In the genomic region with DNA sequence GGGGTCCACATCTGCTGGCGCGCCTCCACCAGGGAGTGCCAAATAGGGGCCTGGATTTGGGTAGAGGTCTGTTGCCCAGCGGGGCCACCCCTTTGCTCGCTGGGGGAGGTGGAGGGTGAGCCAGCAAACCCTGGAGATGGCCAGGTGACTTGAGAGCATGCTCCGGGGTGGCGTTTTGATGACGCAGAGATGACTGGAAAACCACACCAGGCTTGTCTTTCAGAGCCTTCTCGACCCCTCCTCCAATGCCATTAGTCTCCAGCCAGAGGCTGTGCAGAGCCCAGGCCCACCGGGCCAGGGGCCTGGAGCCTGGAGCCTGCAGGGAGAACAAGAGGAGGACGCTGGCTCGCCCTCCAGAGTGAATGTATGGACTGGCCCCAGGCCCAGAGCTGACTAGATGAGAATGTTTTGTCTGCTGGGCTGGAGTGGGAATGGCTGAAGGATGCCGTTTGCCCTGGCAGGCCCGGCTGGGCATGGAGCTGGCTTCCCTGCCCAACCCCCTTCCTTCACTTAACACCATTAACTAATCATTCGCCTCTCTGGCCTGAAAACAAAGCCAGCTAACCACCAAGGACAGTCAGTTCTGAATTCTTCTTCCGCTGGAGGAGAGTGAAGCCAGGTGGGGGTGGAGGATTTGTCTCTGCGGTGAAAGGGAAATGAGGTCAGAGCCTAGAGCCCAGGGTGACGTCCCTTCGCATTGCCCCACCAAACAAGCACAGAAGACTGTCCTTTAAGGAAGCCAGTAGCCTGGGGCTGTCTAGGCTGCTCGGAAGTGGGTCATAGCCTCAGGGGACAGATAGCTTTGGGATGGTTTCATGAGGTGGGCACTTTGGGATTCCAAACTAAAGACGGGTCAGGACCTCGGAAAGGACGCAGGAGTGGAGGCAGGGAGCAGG, we compare ENCODE assay signal across 1 cellular context.
A peak's percentile ranks its signal among the peaks of the same experiment; 100 is the strongest.
TF ChIP-seq lines count a peak whose summit lies in the region.

No MANE protein-coding gene starts in this region.

TF ChIP-seq in HepG2, 621 proteins besides CTCF, POLR2A, EP300 and RAD21 (continued from another document and continues in another):
- TF ChIP-seq, protein P1, sequence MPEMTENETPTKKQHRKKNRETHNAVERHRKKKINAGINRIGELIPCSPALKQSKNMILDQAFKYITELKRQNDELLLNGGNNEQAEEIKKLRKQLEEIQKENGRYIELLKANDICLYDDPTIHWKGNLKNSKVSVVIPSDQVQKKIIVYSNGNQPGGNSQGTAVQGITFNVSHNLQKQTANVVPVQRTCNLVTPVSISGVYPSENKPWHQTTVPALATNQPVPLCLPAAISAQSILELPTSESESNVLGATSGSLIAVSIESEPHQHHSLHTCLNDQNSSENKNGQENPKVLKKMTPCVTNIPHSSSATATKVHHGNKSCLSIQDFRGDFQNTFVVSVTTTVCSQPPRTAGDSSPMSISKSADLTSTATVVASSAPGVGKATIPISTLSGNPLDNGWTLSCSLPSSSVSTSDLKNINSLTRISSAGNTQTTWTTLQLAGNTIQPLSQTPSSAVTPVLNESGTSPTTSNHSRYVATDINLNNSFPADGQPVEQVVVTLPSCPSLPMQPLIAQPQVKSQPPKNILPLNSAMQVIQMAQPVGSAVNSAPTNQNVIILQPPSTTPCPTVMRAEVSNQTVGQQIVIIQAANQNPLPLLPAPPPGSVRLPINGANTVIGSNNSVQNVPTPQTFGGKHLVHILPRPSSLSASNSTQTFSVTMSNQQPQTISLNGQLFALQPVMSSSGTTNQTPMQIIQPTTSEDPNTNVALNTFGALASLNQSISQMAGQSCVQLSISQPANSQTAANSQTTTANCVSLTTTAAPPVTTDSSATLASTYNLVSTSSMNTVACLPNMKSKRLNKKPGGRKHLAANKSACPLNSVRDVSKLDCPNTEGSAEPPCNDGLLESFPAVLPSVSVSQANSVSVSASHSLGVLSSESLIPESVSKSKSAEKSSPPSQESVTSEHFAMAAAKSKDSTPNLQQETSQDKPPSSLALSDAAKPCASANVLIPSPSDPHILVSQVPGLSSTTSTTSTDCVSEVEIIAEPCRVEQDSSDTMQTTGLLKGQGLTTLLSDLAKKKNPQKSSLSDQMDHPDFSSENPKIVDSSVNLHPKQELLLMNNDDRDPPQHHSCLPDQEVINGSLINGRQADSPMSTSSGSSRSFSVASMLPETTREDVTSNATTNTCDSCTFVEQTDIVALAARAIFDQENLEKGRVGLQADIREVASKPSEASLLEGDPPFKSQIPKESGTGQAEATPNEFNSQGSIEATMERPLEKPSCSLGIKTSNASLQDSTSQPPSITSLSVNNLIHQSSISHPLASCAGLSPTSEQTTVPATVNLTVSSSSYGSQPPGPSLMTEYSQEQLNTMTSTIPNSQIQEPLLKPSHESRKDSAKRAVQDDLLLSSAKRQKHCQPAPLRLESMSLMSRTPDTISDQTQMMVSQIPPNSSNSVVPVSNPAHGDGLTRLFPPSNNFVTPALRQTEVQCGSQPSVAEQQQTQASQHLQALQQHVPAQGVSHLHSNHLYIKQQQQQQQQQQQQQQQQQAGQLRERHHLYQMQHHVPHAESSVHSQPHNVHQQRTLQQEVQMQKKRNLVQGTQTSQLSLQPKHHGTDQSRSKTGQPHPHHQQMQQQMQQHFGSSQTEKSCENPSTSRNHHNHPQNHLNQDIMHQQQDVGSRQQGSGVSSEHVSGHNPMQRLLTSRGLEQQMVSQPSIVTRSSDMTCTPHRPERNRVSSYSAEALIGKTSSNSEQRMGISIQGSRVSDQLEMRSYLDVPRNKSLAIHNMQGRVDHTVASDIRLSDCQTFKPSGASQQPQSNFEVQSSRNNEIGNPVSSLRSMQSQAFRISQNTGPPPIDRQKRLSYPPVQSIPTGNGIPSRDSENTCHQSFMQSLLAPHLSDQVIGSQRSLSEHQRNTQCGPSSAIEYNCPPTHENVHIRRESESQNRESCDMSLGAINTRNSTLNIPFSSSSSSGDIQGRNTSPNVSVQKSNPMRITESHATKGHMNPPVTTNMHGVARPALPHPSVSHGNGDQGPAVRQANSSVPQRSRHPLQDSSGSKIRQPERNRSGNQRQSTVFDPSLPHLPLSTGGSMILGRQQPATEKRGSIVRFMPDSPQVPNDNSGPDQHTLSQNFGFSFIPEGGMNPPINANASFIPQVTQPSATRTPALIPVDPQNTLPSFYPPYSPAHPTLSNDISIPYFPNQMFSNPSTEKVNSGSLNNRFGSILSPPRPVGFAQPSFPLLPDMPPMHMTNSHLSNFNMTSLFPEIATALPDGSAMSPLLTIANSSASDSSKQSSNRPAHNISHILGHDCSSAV (CRISPR knock-in tag; IDR thresholded peaks at IDR 0.05; ENCODE audit: borderline replicate concordance): no peak
- TF ChIP-seq TBP (CRISPR knock-in tag; IDR thresholded peaks at IDR 0.05): no peak
- 0 out of 2 replicates have a peak, but pooled peaks have one; percentile 3 for TF ChIP-seq ERF (CRISPR knock-in tag; IDR thresholded peaks at IDR 0.05)
- TF ChIP-seq KDM5A (IDR thresholded peaks at IDR 0.05; ENCODE audit: borderline replicate concordance, low read length): no peak
- TF ChIP-seq GABPA (IDR thresholded peaks at IDR 0.05; ENCODE audit: low read depth, low read length): no peak
- TF ChIP-seq GABPA (CRISPR knock-in tag; IDR thresholded peaks at IDR 0.05; ENCODE audit: low read depth): peak; percentile 79
- no peak for TF ChIP-seq SRY (CRISPR knock-in tag; IDR thresholded peaks at IDR 0.05)
- TF ChIP-seq TGIF2 (CRISPR knock-in tag; IDR thresholded peaks at IDR 0.05): no peak
- peak; percentile 65 for TF ChIP-seq ATF1 (CRISPR knock-in tag; IDR thresholded peaks at IDR 0.05)
- TF ChIP-seq KLF11 (CRISPR knock-in tag; IDR thresholded peaks at IDR 0.05): no peak
- TF ChIP-seq NR2C2 (CRISPR knock-in tag; IDR thresholded peaks at IDR 0.05; ENCODE audit: borderline replicate concordance): no peak
- no peak for TF ChIP-seq ZMYM2 (CRISPR knock-in tag; IDR thresholded peaks at IDR 0.05)
- TF ChIP-seq ZNF780A (CRISPR knock-in tag; IDR thresholded peaks at IDR 0.05): no peak
- no peak for TF ChIP-seq NFIC (IDR thresholded peaks at IDR 0.05; ENCODE audit: low read length)
- TF ChIP-seq, protein P2, sequence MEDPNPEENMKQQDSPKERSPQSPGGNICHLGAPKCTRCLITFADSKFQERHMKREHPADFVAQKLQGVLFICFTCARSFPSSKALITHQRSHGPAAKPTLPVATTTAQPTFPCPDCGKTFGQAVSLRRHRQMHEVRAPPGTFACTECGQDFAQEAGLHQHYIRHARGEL (CRISPR knock-in tag; IDR thresholded peaks at IDR 0.05): no peak
- no peak for TF ChIP-seq XRCC5 (optimal IDR thresholded peaks at IDR 0.05; ENCODE audit: low read length)
- TF ChIP-seq FOXK2 (IDR thresholded peaks at IDR 0.05): no peak
- no peak for TF ChIP-seq JUND (CRISPR knock-in tag; IDR thresholded peaks at IDR 0.05)
- TF ChIP-seq, protein P3, sequence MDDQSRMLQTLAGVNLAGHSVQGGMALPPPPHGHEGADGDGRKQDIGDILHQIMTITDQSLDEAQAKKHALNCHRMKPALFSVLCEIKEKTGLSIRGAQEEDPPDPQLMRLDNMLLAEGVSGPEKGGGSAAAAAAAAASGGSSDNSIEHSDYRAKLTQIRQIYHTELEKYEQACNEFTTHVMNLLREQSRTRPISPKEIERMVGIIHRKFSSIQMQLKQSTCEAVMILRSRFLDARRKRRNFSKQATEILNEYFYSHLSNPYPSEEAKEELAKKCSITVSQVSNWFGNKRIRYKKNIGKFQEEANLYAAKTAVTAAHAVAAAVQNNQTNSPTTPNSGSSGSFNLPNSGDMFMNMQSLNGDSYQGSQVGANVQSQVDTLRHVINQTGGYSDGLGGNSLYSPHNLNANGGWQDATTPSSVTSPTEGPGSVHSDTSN (CRISPR knock-in tag; IDR thresholded peaks at IDR 0.05; ENCODE audit: borderline replicate concordance): no peak
- TF ChIP-seq, protein P4, sequence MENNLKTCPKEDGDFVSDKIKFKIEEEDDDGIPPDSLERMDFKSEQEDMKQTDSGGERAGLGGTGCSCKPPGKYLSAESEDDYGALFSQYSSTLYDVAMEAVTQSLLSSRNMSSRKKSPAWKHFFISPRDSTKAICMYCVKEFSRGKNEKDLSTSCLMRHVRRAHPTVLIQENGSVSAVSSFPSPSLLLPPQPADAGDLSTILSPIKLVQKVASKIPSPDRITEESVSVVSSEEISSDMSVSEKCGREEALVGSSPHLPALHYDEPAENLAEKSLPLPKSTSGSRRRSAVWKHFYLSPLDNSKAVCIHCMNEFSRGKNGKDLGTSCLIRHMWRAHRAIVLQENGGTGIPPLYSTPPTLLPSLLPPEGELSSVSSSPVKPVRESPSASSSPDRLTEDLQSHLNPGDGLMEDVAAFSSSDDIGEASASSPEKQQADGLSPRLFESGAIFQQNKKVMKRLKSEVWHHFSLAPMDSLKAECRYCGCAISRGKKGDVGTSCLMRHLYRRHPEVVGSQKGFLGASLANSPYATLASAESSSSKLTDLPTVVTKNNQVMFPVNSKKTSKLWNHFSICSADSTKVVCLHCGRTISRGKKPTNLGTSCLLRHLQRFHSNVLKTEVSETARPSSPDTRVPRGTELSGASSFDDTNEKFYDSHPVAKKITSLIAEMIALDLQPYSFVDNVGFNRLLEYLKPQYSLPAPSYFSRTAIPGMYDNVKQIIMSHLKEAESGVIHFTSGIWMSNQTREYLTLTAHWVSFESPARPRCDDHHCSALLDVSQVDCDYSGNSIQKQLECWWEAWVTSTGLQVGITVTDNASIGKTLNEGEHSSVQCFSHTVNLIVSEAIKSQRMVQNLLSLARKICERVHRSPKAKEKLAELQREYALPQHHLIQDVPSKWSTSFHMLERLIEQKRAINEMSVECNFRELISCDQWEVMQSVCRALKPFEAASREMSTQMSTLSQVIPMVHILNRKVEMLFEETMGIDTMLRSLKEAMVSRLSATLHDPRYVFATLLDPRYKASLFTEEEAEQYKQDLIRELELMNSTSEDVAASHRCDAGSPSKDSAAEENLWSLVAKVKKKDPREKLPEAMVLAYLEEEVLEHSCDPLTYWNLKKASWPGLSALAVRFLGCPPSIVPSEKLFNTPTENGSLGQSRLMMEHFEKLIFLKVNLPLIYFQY (CRISPR knock-in tag; IDR thresholded peaks at IDR 0.05; ENCODE audit: borderline replicate concordance): no peak
- TF ChIP-seq SYNCRIP (IDR thresholded peaks at IDR 0.05; ENCODE audit: insufficient read depth, low read depth, low read length): no peak
- TF ChIP-seq, protein P5, sequence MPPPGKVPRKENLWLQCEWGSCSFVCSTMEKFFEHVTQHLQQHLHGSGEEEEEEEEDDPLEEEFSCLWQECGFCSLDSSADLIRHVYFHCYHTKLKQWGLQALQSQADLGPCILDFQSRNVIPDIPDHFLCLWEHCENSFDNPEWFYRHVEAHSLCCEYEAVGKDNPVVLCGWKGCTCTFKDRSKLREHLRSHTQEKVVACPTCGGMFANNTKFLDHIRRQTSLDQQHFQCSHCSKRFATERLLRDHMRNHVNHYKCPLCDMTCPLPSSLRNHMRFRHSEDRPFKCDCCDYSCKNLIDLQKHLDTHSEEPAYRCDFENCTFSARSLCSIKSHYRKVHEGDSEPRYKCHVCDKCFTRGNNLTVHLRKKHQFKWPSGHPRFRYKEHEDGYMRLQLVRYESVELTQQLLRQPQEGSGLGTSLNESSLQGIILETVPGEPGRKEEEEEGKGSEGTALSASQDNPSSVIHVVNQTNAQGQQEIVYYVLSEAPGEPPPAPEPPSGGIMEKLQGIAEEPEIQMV (CRISPR knock-in tag; IDR thresholded peaks at IDR 0.05; ENCODE audit: low read depth): 0 out of 2 replicates have a peak, but pooled peaks have one; percentile 3
- no peak for TF ChIP-seq ZNF841 (CRISPR knock-in tag; IDR thresholded peaks at IDR 0.05; ENCODE audit: borderline replicate concordance)
- no peak for TF ChIP-seq ZNF430 (CRISPR knock-in tag; IDR thresholded peaks at IDR 0.05)
- no peak for TF ChIP-seq CAMTA2 (CRISPR knock-in tag; IDR thresholded peaks at IDR 0.05; ENCODE audit: borderline replicate concordance)
- 0 out of 2 replicates have a peak, but pooled peaks have one; percentile 30 for TF ChIP-seq NCOA1 (CRISPR knock-in tag; IDR thresholded peaks at IDR 0.05)
- TF ChIP-seq ZNF737 (CRISPR knock-in tag; IDR thresholded peaks at IDR 0.05; ENCODE audit: borderline replicate concordance): no peak
- TF ChIP-seq, protein P6, sequence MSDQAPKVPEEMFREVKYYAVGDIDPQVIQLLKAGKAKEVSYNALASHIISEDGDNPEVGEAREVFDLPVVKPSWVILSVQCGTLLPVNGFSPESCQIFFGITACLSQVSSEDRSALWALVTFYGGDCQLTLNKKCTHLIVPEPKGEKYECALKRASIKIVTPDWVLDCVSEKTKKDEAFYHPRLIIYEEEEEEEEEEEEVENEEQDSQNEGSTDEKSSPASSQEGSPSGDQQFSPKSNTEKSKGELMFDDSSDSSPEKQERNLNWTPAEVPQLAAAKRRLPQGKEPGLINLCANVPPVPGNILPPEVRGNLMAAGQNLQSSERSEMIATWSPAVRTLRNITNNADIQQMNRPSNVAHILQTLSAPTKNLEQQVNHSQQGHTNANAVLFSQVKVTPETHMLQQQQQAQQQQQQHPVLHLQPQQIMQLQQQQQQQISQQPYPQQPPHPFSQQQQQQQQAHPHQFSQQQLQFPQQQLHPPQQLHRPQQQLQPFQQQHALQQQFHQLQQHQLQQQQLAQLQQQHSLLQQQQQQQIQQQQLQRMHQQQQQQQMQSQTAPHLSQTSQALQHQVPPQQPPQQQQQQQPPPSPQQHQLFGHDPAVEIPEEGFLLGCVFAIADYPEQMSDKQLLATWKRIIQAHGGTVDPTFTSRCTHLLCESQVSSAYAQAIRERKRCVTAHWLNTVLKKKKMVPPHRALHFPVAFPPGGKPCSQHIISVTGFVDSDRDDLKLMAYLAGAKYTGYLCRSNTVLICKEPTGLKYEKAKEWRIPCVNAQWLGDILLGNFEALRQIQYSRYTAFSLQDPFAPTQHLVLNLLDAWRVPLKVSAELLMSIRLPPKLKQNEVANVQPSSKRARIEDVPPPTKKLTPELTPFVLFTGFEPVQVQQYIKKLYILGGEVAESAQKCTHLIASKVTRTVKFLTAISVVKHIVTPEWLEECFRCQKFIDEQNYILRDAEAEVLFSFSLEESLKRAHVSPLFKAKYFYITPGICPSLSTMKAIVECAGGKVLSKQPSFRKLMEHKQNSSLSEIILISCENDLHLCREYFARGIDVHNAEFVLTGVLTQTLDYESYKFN (CRISPR knock-in tag; conservative IDR thresholded peaks at IDR 0.05): no peak
- TF ChIP-seq, protein P7, sequence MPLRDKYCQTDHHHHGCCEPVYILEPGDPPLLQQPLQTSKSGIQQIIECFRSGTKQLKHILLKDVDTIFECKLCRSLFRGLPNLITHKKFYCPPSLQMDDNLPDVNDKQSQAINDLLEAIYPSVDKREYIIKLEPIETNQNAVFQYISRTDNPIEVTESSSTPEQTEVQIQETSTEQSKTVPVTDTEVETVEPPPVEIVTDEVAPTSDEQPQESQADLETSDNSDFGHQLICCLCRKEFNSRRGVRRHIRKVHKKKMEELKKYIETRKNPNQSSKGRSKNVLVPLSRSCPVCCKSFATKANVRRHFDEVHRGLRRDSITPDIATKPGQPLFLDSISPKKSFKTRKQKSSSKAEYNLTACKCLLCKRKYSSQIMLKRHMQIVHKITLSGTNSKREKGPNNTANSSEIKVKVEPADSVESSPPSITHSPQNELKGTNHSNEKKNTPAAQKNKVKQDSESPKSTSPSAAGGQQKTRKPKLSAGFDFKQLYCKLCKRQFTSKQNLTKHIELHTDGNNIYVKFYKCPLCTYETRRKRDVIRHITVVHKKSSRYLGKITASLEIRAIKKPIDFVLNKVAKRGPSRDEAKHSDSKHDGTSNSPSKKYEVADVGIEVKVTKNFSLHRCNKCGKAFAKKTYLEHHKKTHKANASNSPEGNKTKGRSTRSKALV (CRISPR knock-in tag; IDR thresholded peaks at IDR 0.05): peak; percentile 43; the same call in 1 of the 2 replicates
- TF ChIP-seq, protein P8, sequence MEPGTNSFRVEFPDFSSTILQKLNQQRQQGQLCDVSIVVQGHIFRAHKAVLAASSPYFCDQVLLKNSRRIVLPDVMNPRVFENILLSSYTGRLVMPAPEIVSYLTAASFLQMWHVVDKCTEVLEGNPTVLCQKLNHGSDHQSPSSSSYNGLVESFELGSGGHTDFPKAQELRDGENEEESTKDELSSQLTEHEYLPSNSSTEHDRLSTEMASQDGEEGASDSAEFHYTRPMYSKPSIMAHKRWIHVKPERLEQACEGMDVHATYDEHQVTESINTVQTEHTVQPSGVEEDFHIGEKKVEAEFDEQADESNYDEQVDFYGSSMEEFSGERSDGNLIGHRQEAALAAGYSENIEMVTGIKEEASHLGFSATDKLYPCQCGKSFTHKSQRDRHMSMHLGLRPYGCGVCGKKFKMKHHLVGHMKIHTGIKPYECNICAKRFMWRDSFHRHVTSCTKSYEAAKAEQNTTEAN (CRISPR knock-in tag; conservative IDR thresholded peaks at IDR 0.05): 0 out of 2 replicates have a peak, but pooled peaks have one; percentile 31
- TF ChIP-seq MEIS2 (CRISPR knock-in tag; IDR thresholded peaks at IDR 0.05): no peak
